24 cellular contexts compared by ENCODE assay signal in the genomic region with DNA sequence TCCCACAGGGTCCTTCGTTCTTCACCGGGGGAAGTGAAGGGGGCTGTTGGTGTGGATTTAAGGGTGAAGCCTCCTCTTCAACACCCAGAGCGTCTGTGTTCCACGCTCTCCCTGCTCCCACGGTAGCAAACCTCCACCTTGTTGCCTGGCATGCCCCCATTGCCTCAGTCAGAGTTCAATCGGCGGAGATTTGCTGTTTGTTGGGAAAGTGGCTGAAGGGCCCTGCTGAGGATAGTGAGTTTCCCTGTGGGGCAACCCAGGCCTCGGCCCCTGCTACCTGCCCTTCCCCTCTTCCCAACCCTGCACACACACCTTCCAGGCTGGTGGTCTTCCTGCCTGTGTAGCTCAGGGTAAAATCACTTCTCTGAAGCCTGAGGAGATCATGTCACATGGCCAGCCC.
"Had no signal": no experiment of that assay in that cellular context is flagged by ENCODE, and none has a peak within 500 bp of the region (broad histone marks: within the 10 kb centered on the region; RNA-seq: fewer than 3 reads in every experiment).

No MANE protein-coding gene starts in this region.

- H3K4me1 ChIP-seq: parathyroid adenoma had no signal

- H3K9me3 Mint-ChIP-seq: activated CD4-positive, alpha-beta memory T cell treated with anti-CD3 and anti-CD28 coated beads for 36 hours; activated naive CD4-positive, alpha-beta T cell treated with anti-CD3 and anti-CD28 coated beads, Interleukin-2, amount 10 ng/mL, durations not matched to agents 7 days and 5 days; activated naive CD8-positive, alpha-beta T cell treated with anti-CD3 and anti-CD28 coated beads, Interleukin-2, amount 50 U/mL, for 24 hours; endodermal cell; T-cell; WTC11 had no signal

- H3K4me3 ChIP-seq: gastroesophageal sphincter, heart left ventricle, lower lobe of right lung, right lobe of liver, smooth muscle cell, testis had no signal

- H3K9me3 ChIP-seq: gastroesophageal sphincter, heart left ventricle, lower lobe of right lung, right lobe of liver, testis had no signal

- H3K27me3 Mint-ChIP-seq: activated CD4-positive, alpha-beta memory T cell treated with anti-CD3 and anti-CD28 coated beads for 36 hours; activated CD4-positive, alpha-beta T cell treated with anti-CD3 and anti-CD28 coated beads for 36 hours; activated naive CD8-positive, alpha-beta T cell treated with anti-CD3 and anti-CD28 coated beads, Interleukin-2, amount 50 U/mL, for 24 hours had no signal

- H3K27ac ChIP-seq: epithelial cell of prostate, lower lobe of right lung, parathyroid adenoma, right lobe of liver had no signal

- H3K4me3 Mint-ChIP-seq: activated CD4-positive, alpha-beta memory T cell treated with anti-CD3 and anti-CD28 coated beads for 36 hours; activated CD4-positive, alpha-beta T cell treated with anti-CD3 and anti-CD28 coated beads for 36 hours; activated naive CD4-positive, alpha-beta T cell treated with anti-CD3 and anti-CD28 coated beads, Interleukin-2, amount 10 ng/mL, durations not matched to agents 7 days and 5 days; activated naive CD8-positive, alpha-beta T cell treated with anti-CD3 and anti-CD28 coated beads, Interleukin-2, amount 50 U/mL, for 24 hours; endodermal cell; WTC11 had no signal

- H3K79me2 ChIP-seq: parathyroid adenoma had no signal

- H3K9ac ChIP-seq: parathyroid adenoma had no signal

- H3K27ac Mint-ChIP-seq: activated CD4-positive, alpha-beta memory T cell treated with anti-CD3 and anti-CD28 coated beads for 36 hours; activated CD4-positive, alpha-beta T cell treated with anti-CD3 and anti-CD28 coated beads for 36 hours; activated naive CD8-positive, alpha-beta T cell treated with anti-CD3 and anti-CD28 coated beads, Interleukin-2, amount 50 U/mL, for 24 hours; endodermal cell; T-cell; WTC11 had no signal

- H3K27me3 ChIP-seq: right lobe of liver, testis had no signal

- ATAC-seq: activated CD4-positive, alpha-beta T cell treated with anti-CD3 and anti-CD28 coated beads for 36 hours; activated naive CD8-positive, alpha-beta T cell treated with anti-CD3 and anti-CD28 coated beads, Interleukin-2, amount 50 U/mL, for 24 hours; lower lobe of right lung; naive thymus-derived CD4-positive, alpha-beta T cell; T-cell; WTC11 had no signal

- H2AFZ ChIP-seq: parathyroid adenoma had no signal

- DNase-seq: activated CD4-positive, alpha-beta memory T cell treated with anti-CD3 and anti-CD28 coated beads for 36 hours; activated CD4-positive, alpha-beta T cell treated with anti-CD3 and anti-CD28 coated beads for 36 hours; activated naive CD4-positive, alpha-beta T cell treated with anti-CD3 and anti-CD28 coated beads, Interleukin-2, amount 10 ng/mL, durations not matched to agents 7 days and 5 days; activated naive CD8-positive, alpha-beta T cell treated with anti-CD3 and anti-CD28 coated beads, Interleukin-2, amount 50 U/mL, for 24 hours; activated T-cell treated with anti-CD3 and anti-CD28 coated beads, Interleukin-2, amount 50 U/mL, for 48 hours; cerebellar nuclear complex; cortex of kidney; endodermal cell; islet precursor cell; lower lobe of right lung; mesendoderm; naive thymus-derived CD4-positive, alpha-beta T cell; right lobe of liver; stimulated activated CD4-positive, alpha-beta T cell treated with anti-CD3 and anti-CD28 coated beads, Interleukin-4, amount 100 ng/mL, for 1 hour; stimulated activated naive CD4-positive, alpha-beta T cell; T-cell; T-helper 9 cell had no signal

- H3K36me3 ChIP-seq: gastroesophageal sphincter, heart left ventricle, lower lobe of right lung, right lobe of liver had no signal

- H3K36me3 Mint-ChIP-seq: activated CD4-positive, alpha-beta memory T cell treated with anti-CD3 and anti-CD28 coated beads for 36 hours; activated naive CD4-positive, alpha-beta T cell treated with anti-CD3 and anti-CD28 coated beads, Interleukin-2, amount 10 ng/mL, durations not matched to agents 7 days and 5 days; naive thymus-derived CD4-positive, alpha-beta T cell; T-cell; WTC11 had no signal

- H3K4me2 ChIP-seq: smooth muscle cell had no signal
